Comparison of ENCODE assay signal across 12 cellular contexts in genomic region chr2:86753606-86754005, GRCh38. TPM values are rescaled to one million over a fixed set of nuclear protein-coding genes. Genes with fewer than 3 reads are reported as not detected.
DNase-seq lines count a peak whose midpoint lies in the region; TF ChIP-seq lines count a peak whose summit lies in the region.
"Had no signal": no experiment of that assay in that cellular context is flagged by ENCODE, and none has a peak within 500 bp of the region (broad histone marks: within the 10 kb centered on the region; RNA-seq: fewer than 3 reads in every experiment).

No MANE protein-coding gene starts in this region.

- DNase-seq in NCI-H69 (lab: John Stamatoyannopoulos, UW): peak; percentile 7
- peak; percentile 67 for DNase-seq in globus pallidus (ENCODE audit: low spot score)
- peak; percentile 62 for DNase-seq in superior temporal gyrus (ENCODE audit: extremely low spot score)
- no peak for DNase-seq in activated CD4-positive, alpha-beta T cell treated with anti-CD3 and anti-CD28 coated beads for 48 hours
- DNase-seq in AG20443 (ENCODE audit: low spot score): no peak
- DNase-seq in NCI-H2081 (lab: John Stamatoyannopoulos, UW): no peak
- DNase-seq: NCI-H1092 treated with DMSO at 0.1 percent for 48 hours, NCI-H1694, NCI-H82, SHP77 had no signal

- TF ChIP-seq CTCF in brain (conservative IDR thresholded peaks at IDR 0.05): no peak

- H3K27me3 Mint-ChIP-seq in brain: no peaks in the 10 kb centered on the region

- H3K4me3 Mint-ChIP-seq in brain: no peak overlapping the region

- peaks cover 97% of the 10 kb centered on the region for H3K36me3 Mint-ChIP-seq in brain

- H3K27ac Mint-ChIP-seq in brain: peak overlapping the region in 3 of 5 experiments; percentile 13 to 84 (median 78)

- peaks cover 14 to 43% (median 29%) of the 10 kb centered on the region in 5 experiments for H3K9me3 Mint-ChIP-seq in brain

- peaks cover 43% of the 10 kb centered on the region for H3K4me1 Mint-ChIP-seq in brain

RNA-seq across cellular contexts. Expression of gene RMND5A, which starts 33.5 kb away (rescaled TPM):
- 22.5 TPM for polyA plus RNA-seq in brain (ENCODE audit: insufficient read depth, low read depth, low replicate concordance)

RNA-seq across cellular contexts. Expression of gene CD8A, which starts 37.1 kb away (rescaled TPM):
- 2.7 TPM for polyA plus RNA-seq in brain (ENCODE audit: insufficient read depth, low read depth, low replicate concordance)
- polyA plus RNA-seq: BJ had no signal

Comparison
In these comparisons a context has a peak if more than half of its experiments do, and no peak if none do; other contexts are left out.
1. DNase-seq: peak in NCI-H69 (single experiment), globus pallidus (single experiment) and superior temporal gyrus (single experiment); none in activated CD4-positive, alpha-beta T cell treated with anti-CD3 and anti-CD28 coated beads for 48 hours (single experiment), AG20443 (single experiment) and NCI-H2081 (0 of 2).